In the genomic region with DNA sequence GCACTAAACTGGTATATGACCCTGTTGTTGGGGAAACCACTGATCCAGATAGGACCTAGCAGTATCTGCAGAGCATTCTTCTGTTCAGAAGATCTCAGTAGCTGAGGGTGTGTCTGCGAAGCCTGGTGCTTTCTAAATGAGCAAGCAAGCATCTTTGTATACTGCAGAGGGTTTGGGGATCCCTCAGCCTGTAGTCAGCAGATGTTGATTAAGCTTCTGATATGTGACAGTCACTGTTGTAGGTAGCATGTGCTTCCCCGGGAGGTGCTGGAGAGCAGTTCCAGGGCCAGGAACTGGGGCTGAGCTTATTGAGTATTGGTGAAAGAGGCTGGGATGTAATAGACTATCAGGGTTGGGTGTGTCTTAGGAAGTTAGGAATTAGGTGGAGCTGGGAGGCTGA, we compare ENCODE assay signal across 9 cellular contexts. TPM values are rescaled to one million over a fixed set of nuclear protein-coding genes. Genes with fewer than 3 reads are reported as not detected.
A peak's percentile ranks its signal among the peaks of the same experiment; 100 is the strongest.
DNase-seq lines count a peak whose midpoint lies in the region; ATAC-seq and TF ChIP-seq lines count a peak whose summit lies in the region.
"Had no signal": no experiment of that assay in that cellular context is flagged by ENCODE, and none has a peak within 500 bp of the region (broad histone marks: within the 10 kb centered on the region; RNA-seq: fewer than 3 reads in every experiment).

No MANE protein-coding gene starts in this region.

- no peak overlapping the region for H3K27ac ChIP-seq in Karpas-422 (ENCODE audit: low read length)

- H3K4me3 Mint-ChIP-seq in brain (peak overlapping the region; percentile 96 to 99 (median 98)), nephron progenitor cell (peak overlapping the region; percentile 99)

- H3K9me3 ChIP-seq in ES-I3 (ENCODE audit: control insufficient read depth, insufficient read depth, low read length) (no peaks in the 10 kb centered on the region), Karpas-422 (ENCODE audit: low read length) (no peaks in the 10 kb centered on the region)

- DNase-seq in Karpas-422 (no peak), nephron progenitor cell (no peak), RPMI8226 (no peak), KBM-7 (no peak), DMS153 treated with DMSO at 0.1 percent for 48 hours (lab: John Stamatoyannopoulos, UW; ENCODE audit: unreplicated experiment) (no peak), left ventricle myocardium superior (no peak)
- DNase-seq: NCI-H1105 treated with DMSO at 0.1 percent for 48 hours had no signal

- no peaks in the 10 kb centered on the region for H3K27me3 ChIP-seq in Karpas-422 (ENCODE audit: low read length)

- intact Hi-C loops in left ventricle myocardium superior (cut with micrococcal nuclease) = no loop called here

- H4K20me1 ChIP-seq in Karpas-422 (ENCODE audit: insufficient read depth, low read depth, low read length) = peaks cover 28% of the 10 kb centered on the region

- H2AFZ ChIP-seq in Karpas-422 (ENCODE audit: low read length) = no peak overlapping the region

- H3K9ac ChIP-seq in ES-I3 (ENCODE audit: low read depth, low read length) (0 out of 2 replicates have a peak overlapping the region, but pooled peaks have one; percentile 84), Karpas-422 (ENCODE audit: low read length) (peak overlapping the region; percentile 87)

- in situ Hi-C loops in KBM-7 (cut with MboI; ENCODE audit: low pct_unique_long_range_greater_than_20kb, low sequenced_read_pairs) = no loop called here

- peak overlapping the region; percentile 93 for H3K4me2 ChIP-seq in Karpas-422 (ENCODE audit: low read depth, low read length, poor library complexity, severe bottlenecking)

- H3K9me3 Mint-ChIP-seq in brain (no peaks in the 10 kb centered on the region), nephron progenitor cell (no peaks in the 10 kb centered on the region)

- H3K27ac Mint-ChIP-seq in brain = peak overlapping the region; percentile 85 to 100 (median 99)
- peak overlapping the region; percentile 62 for H3K27ac Mint-ChIP-seq in nephron progenitor cell

- no peak for ATAC-seq in left ventricle myocardium superior

- H3K36me3 ChIP-seq in ES-I3 (ENCODE audit: insufficient read depth, low read length) = no peaks in the 10 kb centered on the region
- H3K36me3 ChIP-seq in Karpas-422 (ENCODE audit: insufficient read depth, low read length) = no peaks in the 10 kb centered on the region; the same call in 1 of the 2 replicates

- peak overlapping the region; percentile 78 for H3K4me3 ChIP-seq in Karpas-422 (ENCODE audit: low read length)

- peaks cover 20% of the 10 kb centered on the region for H3K36me3 Mint-ChIP-seq in brain
- H3K36me3 Mint-ChIP-seq in nephron progenitor cell (ENCODE audit: low read depth) = peaks cover 21% of the 10 kb centered on the region

- peaks cover 57% of the 10 kb centered on the region for H3K4me1 Mint-ChIP-seq in brain
- H3K4me1 Mint-ChIP-seq in nephron progenitor cell = peaks cover 73% of the 10 kb centered on the region

- H3K9me2 ChIP-seq in Karpas-422 (replicated peaks; ENCODE audit: insufficient read depth, low read length) = no peaks in the 10 kb centered on the region

- peaks cover 4% of the 10 kb centered on the region for H3K27me3 Mint-ChIP-seq in brain
- H3K27me3 Mint-ChIP-seq in nephron progenitor cell (ENCODE audit: low read depth, poor library complexity) = no peaks in the 10 kb centered on the region

- H3K79me2 ChIP-seq in Karpas-422 (ENCODE audit: low read length) = peaks cover 42% of the 10 kb centered on the region

- H3K4me1 ChIP-seq in ES-I3 (ENCODE audit: insufficient read depth, low read length) = peaks cover 9% of the 10 kb centered on the region
- H3K4me1 ChIP-seq in Karpas-422 (ENCODE audit: low read length) = peaks cover 34% of the 10 kb centered on the region

- TF ChIP-seq CTCF in brain (conservative IDR thresholded peaks at IDR 0.05) (no peak), nephron progenitor cell (IDR thresholded peaks at IDR 0.05) (no peak)

RNA-seq across cellular contexts. Expression of a gene that starts 1.5 kb away (rescaled TPM):
- 8.3 and 19.6 TPM in 2 replicates for total RNA-seq in Karpas-422 (2014; rRNA removed; shearing (Covaris generic); ENCODE audit: low replicate concordance)
- 67.3 TPM for polyA plus RNA-seq in brain (ENCODE audit: insufficient read depth, low read depth, low replicate concordance)
- total RNA-seq in left ventricle myocardium superior = 44.9 TPM

RNA-seq across cellular contexts. Expression of a gene that starts 3.5 kb away (rescaled TPM):
- total RNA-seq in Karpas-422 (2014; rRNA removed; shearing (Covaris generic); ENCODE audit: low replicate concordance) = 0.22 and 1.8 TPM in 2 replicates
- polyA plus RNA-seq in brain (ENCODE audit: insufficient read depth, low read depth, low replicate concordance) = 18.8 TPM
- total RNA-seq in left ventricle myocardium superior = 100 TPM

RNA-seq across cellular contexts. Expression of a gene that starts 22.2 kb away (rescaled TPM):
- total RNA-seq in Karpas-422 (2014; rRNA removed; shearing (Covaris generic); ENCODE audit: low replicate concordance) = 78.2 and 293 TPM in 2 replicates
- 80.8 TPM for polyA plus RNA-seq in brain (ENCODE audit: insufficient read depth, low read depth, low replicate concordance)
- total RNA-seq in left ventricle myocardium superior = 40.6 TPM

RNA-seq across cellular contexts. Expression of a gene that starts 22.3 kb away (rescaled TPM):
- total RNA-seq in Karpas-422 (2014; rRNA removed; shearing (Covaris generic); ENCODE audit: low replicate concordance) = 25.6 and 35.4 TPM in 2 replicates
- 11.5 TPM for polyA plus RNA-seq in brain (ENCODE audit: insufficient read depth, low read depth, low replicate concordance)
- total RNA-seq in left ventricle myocardium superior = 11.5 TPM

RNA-seq across cellular contexts. Expression of a gene that starts 33.6 kb away (rescaled TPM):
- total RNA-seq in Karpas-422 (2014; rRNA removed; shearing (Covaris generic); ENCODE audit: low replicate concordance) = 293 and 522 TPM in 2 replicates
- 243 TPM for polyA plus RNA-seq in brain (ENCODE audit: insufficient read depth, low read depth, low replicate concordance)
- 130 TPM for total RNA-seq in left ventricle myocardium superior

Comparison
In these comparisons a context has a peak if more than half of its experiments do, and no peak if none do; other contexts are left out.
1. RNA of a gene that starts 3.5 kb away (total RNA-seq): 100 TPM in left ventricle myocardium superior (single experiment); 0.22 to 1.8 TPM in Karpas-422; every median in the first group is over 10 times any median in the second.